16 cellular contexts compared by ENCODE assay signal in genomic region chr7:121020243-121020642, GRCh38. TPM values are rescaled to one million over a fixed set of nuclear protein-coding genes. Genes with fewer than 3 reads are reported as not detected.
A peak's percentile ranks its signal among the peaks of the same experiment; 100 is the strongest.
DNase-seq lines count a peak whose midpoint lies in the region; ATAC-seq and TF ChIP-seq lines count a peak whose summit lies in the region.
"Had no signal": no experiment of that assay in that cellular context is flagged by ENCODE, and none has a peak within 500 bp of the region (broad histone marks: within the 10 kb centered on the region; RNA-seq: fewer than 3 reads in every experiment).

No MANE protein-coding gene starts in this region.

- no peak overlapping the region for H3K4me3 ChIP-seq in psoas muscle

- no peaks in the 10 kb centered on the region for H3K9me3 ChIP-seq in psoas muscle

- H3K9me3 Mint-ChIP-seq in CD14-positive monocyte: no peaks in the 10 kb centered on the region
- H3K9me3 Mint-ChIP-seq: activated T-cell treated with anti-CD3 and anti-CD28 coated beads, Interleukin-2, amount 50 U/mL, for 72 hours; nephron progenitor cell had no signal

- H3K36me3 ChIP-seq in psoas muscle (ENCODE audit: insufficient read depth in 1 of 2, low read depth in 1 of 2): peaks cover 0 to 8% of the 10 kb centered on the region in 2 donors

- peaks cover 64% of the 10 kb centered on the region for H3K4me1 Mint-ChIP-seq in CD14-positive monocyte

- intact Hi-C loops in CD14-positive monocyte (cut with micrococcal nuclease) (no loop called here), psoas muscle (cut with DNase I) (no loop called here)

- no peaks in the 10 kb centered on the region for H3K27me3 ChIP-seq in psoas muscle (ENCODE audit: insufficient read depth in 3 of 3, low read length in 2 of 3)

- no peak overlapping the region for H3K4me3 Mint-ChIP-seq in CD14-positive monocyte
- H3K4me3 Mint-ChIP-seq: activated T-cell treated with anti-CD3 and anti-CD28 coated beads, Interleukin-2, amount 50 U/mL, for 72 hours; nephron progenitor cell had no signal

- TF ChIP-seq CTCF in CD14-positive monocyte (IDR thresholded peaks at IDR 0.05): no peak
- TF ChIP-seq CTCF in psoas muscle (IDR thresholded peaks at IDR 0.05): no peak

- H3K27ac Mint-ChIP-seq in CD14-positive monocyte: peak overlapping the region; percentile 42 to 94 (median 81)
- H3K27ac Mint-ChIP-seq: activated T-cell treated with anti-CD3 and anti-CD28 coated beads, Interleukin-2, amount 50 U/mL, for 72 hours; nephron progenitor cell had no signal

- 90 to 100% (median 97%) methylated on average over 1 of the region's 1 CpG for WGBS in psoas muscle, 3 donors

- ATAC-seq in psoas muscle (no peak), HG03095 (IDR thresholded peaks at IDR 0.05; ENCODE audit: unreplicated experiment) (no peak), GM21786 (IDR thresholded peaks at IDR 0.05; ENCODE audit: unreplicated experiment) (no peak)
- ATAC-seq: activated T-cell treated with anti-CD3 and anti-CD28 coated beads, Interleukin-2, amount 50 U/mL, for 72 hours had no signal

- peaks cover 9 to 15% of the 10 kb centered on the region in 2 donors for H3K36me3 Mint-ChIP-seq in CD14-positive monocyte

- H3K4me1 ChIP-seq in psoas muscle: peaks cover 68% of the 10 kb centered on the region

- H3K27ac ChIP-seq in epithelial cell of prostate (peak overlapping the region; percentile 52), psoas muscle (peak overlapping the region; percentile 57)

- peaks cover 0 to 2% (median 0%) of the 10 kb centered on the region in 3 donors for H3K27me3 Mint-ChIP-seq in CD14-positive monocyte (ENCODE audit: low read depth in 3 of 3)

- DNase-seq in CD14-positive monocyte (ENCODE audit: low spot score): no peak
- peak; percentile 46 for DNase-seq in RPMI7951 (ENCODE audit: low read depth)
- no peak for DNase-seq in epithelial cell of prostate (ENCODE audit: low read depth, low spot score)
- no peak for DNase-seq in psoas muscle
- DNase-seq in cerebellar cortex (ENCODE audit: low spot score): no peak
- DNase-seq in stimulated activated CD4-positive, alpha-beta T cell treated with anti-CD3 and anti-CD28 coated beads, Interleukin-2, amount 100 ng/mL, for 48 hours: no peak
- DNase-seq: activated CD4-positive, alpha-beta T cell treated with anti-CD3 and anti-CD28 coated beads, Interleukin-2, amount 50 U/mL, for 1 hour; activated T-cell treated with anti-CD3 and anti-CD28 coated beads, Interleukin-2, amount 50 U/mL, for 72 hours; anterior cingulate cortex; effector CD4-positive, alpha-beta T cell; head of caudate nucleus; NCI-H510A; nephron progenitor cell had no signal

RNA-seq across cellular contexts. Expression of gene CPED1, which starts 31.7 kb away (rescaled TPM):
- 10 to 100 TPM; 20.4 to 30.0 TPM for polyA plus RNA-seq in CD14-positive monocyte
- 28.2 and 33.6 TPM in 2 replicates for total RNA-seq in RPMI7951 (2014; rRNA removed; shearing (Covaris generic))
- 10 to 100 TPM; 12.0 to 39.2 (median 23.1) TPM for total RNA-seq in psoas muscle
- 10 to 100 TPM in 1 of 3 donors, 1 to 10 TPM in 1, under 1 TPM in 1; 0.90 to 11.7 (median 4.9) TPM for polyA plus RNA-seq in psoas muscle
- total RNA-seq: activated T-cell treated with anti-CD3 and anti-CD28 coated beads, Interleukin-2, amount 50 U/mL, for 72 hours; T-helper 1 cell treated with Interleukin-12 subunit alpha and Interleukin-12 subunit beta and Interleukin-4 antibody, amounts not matched to agents 30 ng/mL and 1 ng/mL, for 36 hours had no signal
